Comparison of ENCODE assay signal across 9 cellular contexts in genomic region chr7:80781561-80781979, GRCh38.
DNase-seq lines count a peak whose midpoint lies in the region; ATAC-seq and TF ChIP-seq lines count a peak whose summit lies in the region.
"Had no signal": no experiment of that assay in that cellular context is flagged by ENCODE, and none has a peak within 500 bp of the region (broad histone marks: within the 10 kb centered on the region; RNA-seq: fewer than 3 reads in every experiment).

No MANE protein-coding gene starts in this region.

- H3K79me1 ChIP-seq in neuronal stem cell (ENCODE audit: low read depth, low read length) = no peaks in the 10 kb centered on the region

- H3K9ac ChIP-seq in fibroblast of lung (ENCODE audit: insufficient read depth, low read length) (no peak overlapping the region), neuronal stem cell (ENCODE audit: low read depth, low read length, poor library complexity) (no peak overlapping the region)

- no peak overlapping the region for H4K91ac ChIP-seq in neuronal stem cell (ENCODE audit: low read depth, low read length, poor library complexity)

- H3K9me3 ChIP-seq in fibroblast of lung (ENCODE audit: control insufficient read depth, insufficient read depth, low read depth, low read length) = no peaks in the 10 kb centered on the region
- H3K9me3 ChIP-seq in neuronal stem cell (replicated peaks in 1 of 2; ENCODE audit: control insufficient read depth in 2 of 2, insufficient read depth in 1 of 2, low read depth in 1 of 2, low read length in 2 of 2) = no peaks in the 10 kb centered on the region

- H3K4me2 ChIP-seq in fibroblast of lung (ENCODE audit: extremely low read depth, insufficient read depth, low read length) (no peak overlapping the region), neuronal stem cell (ENCODE audit: insufficient read depth, low read length, poor library complexity, severe bottlenecking) (no peak overlapping the region)

- no peak overlapping the region for H3K14ac ChIP-seq in neuronal stem cell (ENCODE audit: low read length)

- H3K4me3 ChIP-seq in fibroblast of lung (replicated peaks in 1 of 4; ENCODE audit: control extremely low read depth in 1 of 4, insufficient read depth in 1 of 4, low read depth in 3 of 4, low read length in 4 of 4) = no peak overlapping the region
- H3K4me3 ChIP-seq in neuronal stem cell (ENCODE audit: low read length in 2 of 2) = no peak overlapping the region

- no peak overlapping the region for H2AK5ac ChIP-seq in neuronal stem cell (ENCODE audit: low read depth, low read length)

- no peak overlapping the region for H3K18ac ChIP-seq in neuronal stem cell (ENCODE audit: low read length)

- no peak for TF ChIP-seq CTCF in fibroblast of lung (conservative IDR thresholded peaks at IDR 0.05 in 1 of 2, IDR thresholded peaks at IDR 0.05 in 1 of 2; ENCODE audit: low read depth in 1 of 2, low read length in 2 of 2)

- H3K79me2 ChIP-seq in fibroblast of lung (ENCODE audit: control insufficient read depth, insufficient read depth, low read length) = no peaks in the 10 kb centered on the region

- H2AFZ ChIP-seq in fibroblast of lung (ENCODE audit: low read length) = no peak overlapping the region
- peak overlapping the region; percentile 6 for H2AFZ ChIP-seq in neuronal stem cell (ENCODE audit: low read length)

- H3K4ac ChIP-seq in neuronal stem cell (ENCODE audit: low read length) = no peak overlapping the region

- H2BK120ac ChIP-seq in neuronal stem cell (ENCODE audit: low read depth, low read length) = no peak overlapping the region

- no peak overlapping the region for H4K8ac ChIP-seq in neuronal stem cell (ENCODE audit: low read depth, low read length)

- no peaks in the 10 kb centered on the region for H3K27me3 ChIP-seq in fibroblast of lung (ENCODE audit: control insufficient read depth, insufficient read depth, low read length)
- H3K27me3 ChIP-seq in neuronal stem cell (ENCODE audit: control insufficient read depth in 3 of 3, insufficient read depth in 3 of 3, low read depth in 1 of 3, low read length in 3 of 3) = no peaks in the 10 kb centered on the region

- H3K4me1 ChIP-seq in fibroblast of lung (ENCODE audit: control insufficient read depth, extremely low read depth, insufficient read depth, low read length) (peaks cover 12% of the 10 kb centered on the region), neuronal stem cell (ENCODE audit: control insufficient read depth in 2 of 2, insufficient read depth in 1 of 2, low read depth in 1 of 2, low read length in 2 of 2) (peaks cover 2 to 15% of the 10 kb centered on the region in 2 donors)

- no peak overlapping the region for H3K27ac ChIP-seq in fibroblast of lung (ENCODE audit: insufficient read depth, low read length)
- H3K27ac ChIP-seq in neuronal stem cell (replicated peaks; ENCODE audit: low read length) = no peak overlapping the region

- no peak overlapping the region for H2BK5ac ChIP-seq in neuronal stem cell (ENCODE audit: low read length)

- peak; percentile 49 for DNase-seq in AG20443 (ENCODE audit: low spot score)
- peak; percentile 33 for DNase-seq in NCI-H460 (ENCODE audit: extremely low read depth, low read depth)
- peak; percentile 87 to 94 for DNase-seq in fibroblast of lung (ENCODE audit: low read depth in 2 of 2)
- no peak for DNase-seq in neuronal stem cell (ENCODE audit: low spot score)
- DNase-seq: activated naive CD8-positive, alpha-beta T cell treated with anti-CD3 and anti-CD28 coated beads, Interleukin-2, amount 10 ng/mL, durations not matched to agents 7 days and 5 days had no signal

- H3K36me3 ChIP-seq in fibroblast of lung (ENCODE audit: control insufficient read depth, insufficient read depth, low read length) = peaks cover 3% of the 10 kb centered on the region
- no peaks in the 10 kb centered on the region for H3K36me3 ChIP-seq in neuronal stem cell (replicated peaks in 1 of 2; ENCODE audit: control insufficient read depth in 2 of 2, insufficient read depth in 2 of 2, low read length in 2 of 2)

- H2BK12ac ChIP-seq in neuronal stem cell (ENCODE audit: low read length) = no peak overlapping the region

- ATAC-seq in HG03342 (IDR thresholded peaks at IDR 0.05; ENCODE audit: unreplicated experiment) = no peak
- ATAC-seq in HG02678 (IDR thresholded peaks at IDR 0.05; ENCODE audit: unreplicated experiment) = no peak
- no peak for ATAC-seq in HG03354 (IDR thresholded peaks at IDR 0.05; ENCODE audit: poor library complexity, severe bottlenecking, unreplicated experiment)
- ATAC-seq in GM18907 (IDR thresholded peaks at IDR 0.05; ENCODE audit: unreplicated experiment) = no peak

- H2BK15ac ChIP-seq in neuronal stem cell (ENCODE audit: low read length) = no peak overlapping the region

- no peak overlapping the region for H3K23ac ChIP-seq in neuronal stem cell (ENCODE audit: low read depth, low read length, poor library complexity)

- no peaks in the 10 kb centered on the region for H4K20me1 ChIP-seq in fibroblast of lung (ENCODE audit: control insufficient read depth, extremely low read depth, insufficient read depth, low read length)
